Comparison of ENCODE assay signal across 1 cellular context in genomic region chr3:186182850-186183249, GRCh38.
TF ChIP-seq lines count a peak whose summit lies in the region.

No MANE protein-coding gene starts in this region.

TF ChIP-seq in GM23338, 12 proteins besides CTCF, POLR2A, EP300 and RAD21 (continued from another document):
- no peak for TF ChIP-seq ZNF462 (CRISPR knock-in tag; IDR thresholded peaks at IDR 0.05)
- TF ChIP-seq NANOG (IDR thresholded peaks at IDR 0.05; ENCODE audit: borderline replicate concordance), result no peak
- no peak for TF ChIP-seq STAT1 (IDR thresholded peaks at IDR 0.05; ENCODE audit: unreplicated experiment)
- no peak for TF ChIP-seq EZH2 (IDR thresholded peaks at IDR 0.05; ENCODE audit: low read depth, unreplicated experiment)
- TF ChIP-seq POLR2AphosphoS5 (IDR thresholded peaks at IDR 0.05; ENCODE audit: low read depth), result no peak
- TF ChIP-seq JUNB (IDR thresholded peaks at IDR 0.05; ENCODE audit: unreplicated experiment), result no peak
- no peak for TF ChIP-seq REST (IDR thresholded peaks at IDR 0.05; ENCODE audit: unreplicated experiment)
- no peak for TF ChIP-seq ZNF331 (CRISPR knock-in tag; IDR thresholded peaks at IDR 0.05; ENCODE audit: low read depth)
- TF ChIP-seq EZH2phosphoT487 (IDR thresholded peaks at IDR 0.05; ENCODE audit: unreplicated experiment), result no peak
